In genomic region chr1:55131801-55132200, GRCh38 we compare ENCODE assay signal across 20 cellular contexts.
A peak's percentile ranks its signal among the peaks of the same experiment; 100 is the strongest.
DNase-seq lines count a peak whose midpoint lies in the region; TF ChIP-seq lines count a peak whose summit lies in the region.
"Had no signal": no experiment of that assay in that cellular context is flagged by ENCODE, and none has a peak within 500 bp of the region (broad histone marks: within the 10 kb centered on the region; RNA-seq: fewer than 3 reads in every experiment).

No MANE protein-coding gene starts in this region.

- no peak overlapping the region for H3K27ac ChIP-seq in AG04450 (ENCODE audit: low read depth, low read length)

- no peak overlapping the region for H3K4me3 ChIP-seq in AG04450 (ENCODE audit: low read depth, low read length)
- H3K4me3 ChIP-seq in astrocyte of the spinal cord (ENCODE audit: low read depth, low read length), result no peak overlapping the region

- CTCF ChIA-PET in AG04450 (lab: Charles Lee), result interaction anchor here (0.6 kb wide), 1 partner anchor 145 kb away, joined by 4 read pairs; no protein-coding TSS in a partner anchor

- peak overlapping the region; percentile 57 for H3K27ac Mint-ChIP-seq in HFFc6
- H3K27ac Mint-ChIP-seq: activated naive CD4-positive, alpha-beta T cell treated with anti-CD3 and anti-CD28 coated beads, Interleukin-2, amount 50 U/mL, for 72 hours; activated T-cell treated with anti-CD3 and anti-CD28 coated beads, Interleukin-2, amount 50 U/mL, for 24 hours had no signal

- no peak overlapping the region for H3K4me3 Mint-ChIP-seq in HFFc6
- H3K4me3 Mint-ChIP-seq: activated T-cell treated with anti-CD3 and anti-CD28 coated beads, Interleukin-2, amount 50 U/mL, for 24 hours; central memory CD8-positive, alpha-beta T cell; naive thymus-derived CD8-positive, alpha-beta T cell had no signal

- in situ Hi-C loops in astrocyte of the spinal cord (cut with HindIII; ENCODE audit: low sequenced_read_pairs), result no loop called here

- peaks cover 4% of the 10 kb centered on the region; the same call in 1 of the 2 replicates for H3K9me3 Mint-ChIP-seq in HFFc6
- H3K9me3 Mint-ChIP-seq: activated T-cell treated with anti-CD3 and anti-CD28 coated beads, Interleukin-2, amount 50 U/mL, for 24 hours; immature natural killer cell had no signal

- no peaks in the 10 kb centered on the region for H3K27me3 Mint-ChIP-seq in HFFc6 (ENCODE audit: insufficient read depth)
- H3K27me3 Mint-ChIP-seq: activated T-cell treated with anti-CD3 and anti-CD28 coated beads, Interleukin-2, amount 50 U/mL, for 24 hours; central memory CD8-positive, alpha-beta T cell; naive thymus-derived CD8-positive, alpha-beta T cell had no signal

- H3K36me3 Mint-ChIP-seq in HFFc6 (ENCODE audit: low read depth), result peaks cover 60% of the 10 kb centered on the region

- no peak for TF ChIP-seq CTCF in AG04450 (IDR thresholded peaks at IDR 0.05; ENCODE audit: low read depth, low read length)
- no peak for TF ChIP-seq CTCF in HFFc6 (IDR thresholded peaks at IDR 0.05)
- no peak for TF ChIP-seq CTCF in astrocyte of the spinal cord (IDR thresholded peaks at IDR 0.05; ENCODE audit: low read depth, low read length)

- H3K27me3 ChIP-seq in AG04450 (ENCODE audit: control insufficient read depth, insufficient read depth, low read length), result no peaks in the 10 kb centered on the region

- POLR2A ChIA-PET in AG04450 (lab: Yijun Ruan, JAX), result no interaction called here

- H3K9me3 ChIP-seq in AG04450 (ENCODE audit: control insufficient read depth, insufficient read depth, low read length), result no peaks in the 10 kb centered on the region; the same call in 1 of the 2 replicates
- H3K9me3 ChIP-seq: Caco-2 had no signal

- H3K4me1 Mint-ChIP-seq in HFFc6 (ENCODE audit: low read depth), result peaks cover 53% of the 10 kb centered on the region

- DNase-seq in AG04450 (ENCODE audit: low read depth, low spot score) (peak; percentile 34), HFFc6 (peak; percentile 71), astrocyte of the spinal cord (ENCODE audit: low read depth, low spot score) (peak; percentile 79), hepatic stellate cell (ENCODE audit: low spot score) (peak; percentile 45), OCI-M1 (lab: John Stamatoyannopoulos, UW) (no peak), NCI-H2171 treated with DMSO at 0.1 percent for 48 hours (lab: John Stamatoyannopoulos, UW) (no peak), NCI-H510A (lab: John Stamatoyannopoulos, UW) (no peak), NCI-H2107 (lab: John Stamatoyannopoulos, UW) (no peak)
- DNase-seq: activated CD4-positive, alpha-beta T cell treated with anti-CD3 and anti-CD28 coated beads, Interleukin-2, amount 50 U/mL, for 48 hours; activated T-cell treated with anti-CD3 and anti-CD28 coated beads, Interleukin-2, amount 50 U/mL, for 24 hours; Caco-2; glutamatergic neuron; immature natural killer cell; naive thymus-derived CD8-positive, alpha-beta T cell; NCI-H1694 treated with DMSO at 0.1 percent for 48 hours; NCI-H524; stimulated activated CD4-positive, alpha-beta T cell treated with anti-CD3 and anti-CD28 coated beads, Interleukin-2, amount 100 ng/mL, for 48 hours; substantia nigra had no signal

Comparison
In these comparisons a context has a peak if more than half of its experiments do, and no peak if none do; other contexts are left out.
1. DNase-seq: peak in AG04450 (single experiment), HFFc6 (single experiment), astrocyte of the spinal cord (single experiment) and hepatic stellate cell (single experiment); none in OCI-M1 (single experiment), NCI-H2171 treated with DMSO at 0.1 percent for 48 hours (single experiment), NCI-H510A (single experiment) and NCI-H2107 (single experiment).